Comparison of ENCODE assay signal across 8 cellular contexts in genomic region chr7:32638479-32639121, GRCh38.
DNase-seq lines count a peak whose midpoint lies in the region; ATAC-seq and TF ChIP-seq lines count a peak whose summit lies in the region.
"Not testable (repeated sequence)": the region's sequence is repeated elsewhere in the genome, so short reads cannot be mapped to it uniquely, and the experiment has no call there.

No MANE protein-coding gene starts in this region.

- H3K4me3 ChIP-seq in Karpas-422 (ENCODE audit: low read length), result not testable (repeated sequence)

- not testable (repeated sequence) for H3K36me3 Mint-ChIP-seq in CD14-positive monocyte

- H3K36me3 ChIP-seq in Karpas-422 (ENCODE audit: insufficient read depth, low read length), result not testable (repeated sequence)

- not testable (repeated sequence) for H3K27ac ChIP-seq in Karpas-422 (ENCODE audit: low read length)

- not testable (repeated sequence) for DNase-seq in CD14-positive monocyte (ENCODE audit: low spot score)
- DNase-seq in Karpas-422 (peak; percentile 56), SKM-1 treated with dmso at 0.1 percent for 144 hours (lab: John Stamatoyannopoulos, UW; ENCODE audit: unreplicated experiment) (peak; percentile 86), medulla oblongata (ENCODE audit: extremely low spot score) (peak; percentile 66)

- H3K9me3 ChIP-seq in Karpas-422 (ENCODE audit: low read length), result not testable (repeated sequence)

- not testable (repeated sequence) for H3K79me2 ChIP-seq in Karpas-422 (ENCODE audit: low read length)

- peak; percentile 94 for ATAC-seq in GM18861 (IDR thresholded peaks at IDR 0.05; ENCODE audit: unreplicated experiment)
- ATAC-seq in GM21360 (IDR thresholded peaks at IDR 0.05; ENCODE audit: unreplicated experiment), result peak; percentile 78
- peak; percentile 89 for ATAC-seq in HG02678 (IDR thresholded peaks at IDR 0.05; ENCODE audit: unreplicated experiment)
- peak; percentile 91 for ATAC-seq in HG03135 (IDR thresholded peaks at IDR 0.05; ENCODE audit: unreplicated experiment)

- peak overlapping the region in 4 of 7 donors; percentile 6 to 82 (median 56) for H3K27ac Mint-ChIP-seq in CD14-positive monocyte

- not testable (repeated sequence) for H3K9ac ChIP-seq in Karpas-422 (ENCODE audit: low read length)

- peaks cover 0 to 16% (median 4%) of the 10 kb centered on the region in 7 donors for H3K9me3 Mint-ChIP-seq in CD14-positive monocyte

- H3K27me3 ChIP-seq in Karpas-422 (ENCODE audit: low read length), result not testable (repeated sequence)

- not testable (repeated sequence) for H3K9me2 ChIP-seq in Karpas-422 (replicated peaks; ENCODE audit: insufficient read depth, low read length)

- H3K4me1 ChIP-seq in Karpas-422 (ENCODE audit: low read length), result not testable (repeated sequence)

- intact Hi-C loops in CD14-positive monocyte (cut with micrococcal nuclease), result not testable (repeated sequence)

- H4K20me1 ChIP-seq in Karpas-422 (ENCODE audit: insufficient read depth, low read depth, low read length), result not testable (repeated sequence)

- peak overlapping the region; percentile 0 to 68 for H3K4me3 Mint-ChIP-seq in CD14-positive monocyte

- peaks cover 20% of the 10 kb centered on the region for H3K4me1 Mint-ChIP-seq in CD14-positive monocyte

- not testable (repeated sequence) for H3K4me2 ChIP-seq in Karpas-422 (ENCODE audit: low read depth, low read length, poor library complexity, severe bottlenecking)

- H2AFZ ChIP-seq in Karpas-422 (ENCODE audit: low read length), result not testable (repeated sequence)

- TF ChIP-seq CTCF in CD14-positive monocyte (IDR thresholded peaks at IDR 0.05), result not testable (repeated sequence)

- not testable (repeated sequence) for H3K27me3 Mint-ChIP-seq in CD14-positive monocyte (ENCODE audit: low read depth in 3 of 3)
